8 cellular contexts compared by ENCODE assay signal in genomic region chr22:21665047-21665851, GRCh38. TPM values are rescaled to one million over a fixed set of nuclear protein-coding genes. Genes with fewer than 3 reads are reported as not detected.
A peak's percentile ranks its signal among the peaks of the same experiment; 100 is the strongest.
DNase-seq lines count a peak whose midpoint lies in the region; ATAC-seq and TF ChIP-seq lines count a peak whose summit lies in the region.

No MANE protein-coding gene starts in this region.

- H3K27ac Mint-ChIP-seq in progenitor cell of endocrine pancreas = peak overlapping the region; percentile 97

- H3K4me1 ChIP-seq in ES-I3 (ENCODE audit: insufficient read depth, low read length) = no peaks in the 10 kb centered on the region
- H3K4me1 ChIP-seq in esophagus (ENCODE audit: control insufficient read depth in 2 of 2, insufficient read depth in 2 of 2, low read length in 1 of 2) = no peaks in the 10 kb centered on the region

- peak overlapping the region; percentile 80; the same call in 1 of the 2 replicates for H3K9ac ChIP-seq in ES-I3 (ENCODE audit: low read depth, low read length)

- H3K27ac ChIP-seq in RWPE1 = peak overlapping the region; percentile 90
- H3K27ac ChIP-seq in esophagus (ENCODE audit: low read depth in 2 of 2, low read length in 1 of 2) = peak overlapping the region; percentile 96 to 99

- peak overlapping the region; percentile 91 for H3K4me3 Mint-ChIP-seq in progenitor cell of endocrine pancreas (ENCODE audit: low read depth)

- ATAC-seq in GM21390 (IDR thresholded peaks at IDR 0.05; ENCODE audit: unreplicated experiment) = no peak

- no peaks in the 10 kb centered on the region for H3K36me3 Mint-ChIP-seq in progenitor cell of endocrine pancreas (ENCODE audit: insufficient read depth)

- H3K4me1 Mint-ChIP-seq in progenitor cell of endocrine pancreas (ENCODE audit: low read depth) = peaks cover 9% of the 10 kb centered on the region

- no peaks in the 10 kb centered on the region for H3K27me3 Mint-ChIP-seq in progenitor cell of endocrine pancreas

- CTCF ChIA-PET in RWPE1 (lab: Yijun Ruan, JAX) = no interaction called here

- H3K9me3 Mint-ChIP-seq in progenitor cell of endocrine pancreas (ENCODE audit: low read depth) = no peaks in the 10 kb centered on the region

- H3K9me3 ChIP-seq in ES-I3 (ENCODE audit: control insufficient read depth, insufficient read depth, low read length) = no peaks in the 10 kb centered on the region
- no peaks in the 10 kb centered on the region for H3K9me3 ChIP-seq in esophagus (ENCODE audit: control insufficient read depth in 2 of 2, insufficient read depth in 1 of 2, low read depth in 1 of 2, low read length in 1 of 2)

- H3K4me3 ChIP-seq in esophagus (ENCODE audit: low read depth in 1 of 2, low read length in 2 of 2) = peak overlapping the region; percentile 65 to 79

- 73 to 74% methylated on average over 26 of the region's 26 CpGs for WGBS in esophagus, 2 donors

- H3K36me3 ChIP-seq in ES-I3 (ENCODE audit: insufficient read depth, low read length) (no peaks in the 10 kb centered on the region), esophagus (ENCODE audit: control insufficient read depth in 2 of 2, insufficient read depth in 2 of 2, low read length in 1 of 2) (no peaks in the 10 kb centered on the region)

- DNase-seq in RWPE1 (ENCODE audit: low spot score) (no peak), progenitor cell of endocrine pancreas (ENCODE audit: low spot score, unreplicated experiment) (no peak), LoVo (ENCODE audit: low spot score) (no peak), NCI-H226 (no peak), NOMO-1 (lab: John Stamatoyannopoulos, UW; ENCODE audit: unreplicated experiment in 2 of 2) (no peak)

- TF ChIP-seq CTCF in RWPE1 (conservative IDR thresholded peaks at IDR 0.05; ENCODE audit: low read depth) = no peak
- no peak for TF ChIP-seq CTCF in progenitor cell of endocrine pancreas (IDR thresholded peaks at IDR 0.05; ENCODE audit: unreplicated experiment)

- H3K27me3 ChIP-seq in esophagus (ENCODE audit: control insufficient read depth in 1 of 2, insufficient read depth in 2 of 2, low read length in 2 of 2) = no peaks in the 10 kb centered on the region

- POLR2A ChIA-PET in RWPE1 (lab: Yijun Ruan, JAX; ENCODE audit: low non-redundant PET) = interaction anchor here (0.8 kb wide), 1 partner anchor 176 kb away, joined by 3 read pairs; no protein-coding TSS in a partner anchor

RNA-seq across cellular contexts. Expression of gene PPIL2, which starts 0.6 kb away (rescaled TPM):
- 10 to 100 TPM; 29.7 to 41.8 TPM for polyA plus RNA-seq in esophagus
- total RNA-seq in progenitor cell of endocrine pancreas = 46.7 and 49.2 TPM in 2 replicates

RNA-seq across cellular contexts. Expression of gene SDF2L1, which starts 23.1 kb away (rescaled TPM):
- 10 to 100 TPM; 18.7 to 52.7 TPM for polyA plus RNA-seq in esophagus
- 27.0 and 28.2 TPM in 2 replicates for total RNA-seq in progenitor cell of endocrine pancreas

RNA-seq across cellular contexts. Expression of gene CCDC116, which starts 32.7 kb away (rescaled TPM):
- under 1 TPM; 0.25 to 0.61 TPM for polyA plus RNA-seq in esophagus
- 1.3 and 1.4 TPM in 2 replicates for total RNA-seq in progenitor cell of endocrine pancreas

RNA-seq across cellular contexts. Expression of gene YDJC, which starts 35.4 kb away (rescaled TPM):
- polyA plus RNA-seq in esophagus = 10 to 100 TPM; 28.5 to 31.4 TPM
- total RNA-seq in progenitor cell of endocrine pancreas = 19.0 and 21.4 TPM in 2 replicates
